10 cellular contexts compared by ENCODE assay signal in the genomic region with DNA sequence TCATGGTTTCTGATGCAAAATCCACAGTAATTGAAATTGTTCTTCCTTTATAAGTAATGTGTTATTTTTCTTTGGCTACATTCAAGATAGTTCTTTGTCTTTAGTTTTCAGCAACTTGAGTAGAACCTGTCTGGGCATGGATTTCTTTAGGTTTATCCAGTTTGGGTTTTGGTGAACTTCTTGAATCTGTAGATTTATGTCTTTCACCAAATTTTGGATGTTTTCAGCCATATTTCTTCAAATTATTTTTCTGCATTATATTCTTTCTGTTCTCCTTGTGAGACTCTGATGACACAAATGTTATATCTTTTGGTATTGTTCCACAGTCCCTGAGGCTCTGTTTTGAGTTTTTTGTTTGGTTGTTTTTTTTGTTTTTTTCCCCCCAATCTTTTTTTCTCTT.
A peak's percentile ranks its signal among the peaks of the same experiment; 100 is the strongest.
ATAC-seq and TF ChIP-seq lines count a peak whose summit lies in the region.
"Had no signal": no experiment of that assay in that cellular context is flagged by ENCODE, and none has a peak within 500 bp of the region (broad histone marks: within the 10 kb centered on the region; RNA-seq: fewer than 3 reads in every experiment).

No MANE protein-coding gene starts in this region.

- no peaks in the 10 kb centered on the region for H3K4me1 ChIP-seq in HEK293 (ENCODE audit: control insufficient read depth, insufficient read depth, low read length)
- H3K4me1 ChIP-seq: A549, BE2C, BLaER1, Caco-2 had no signal

- H3K9me3 ChIP-seq in HEK293 (ENCODE audit: control insufficient read depth, insufficient read depth, low read depth, low read length), result no peaks in the 10 kb centered on the region
- H3K9me3 ChIP-seq: A549, BE2C, Caco-2 had no signal

- CTCF ChIA-PET in HEK293 (lab: Yijun Ruan, JAX), result interaction anchor here (0.7 kb wide), 1 partner anchor 12 kb away, joined by 3 read pairs; no protein-coding TSS in a partner anchor

- no peak overlapping the region for H3K27ac ChIP-seq in HEK293 (ENCODE audit: extremely low read depth, low read depth, low read length)
- H3K27ac ChIP-seq: 22Rv1; A549; BLaER1; BLaER1 treated with 17β-estradiol and CSF1 and Interleukin-3, amounts not matched to agents 10 nM and 100 nM; C4-2B had no signal

- no peak for TF ChIP-seq CTCF in HEK293 (tag by site-specific recombination; IDR thresholded peaks at IDR 0.05)

- H3K36me3 ChIP-seq in HEK293 (ENCODE audit: control insufficient read depth in 2 of 2, insufficient read depth in 1 of 2, low read length in 2 of 2), result peaks cover 0 to 9% of the 10 kb centered on the region in 2 experiments; a peak in 1 of 3 replicates
- H3K36me3 ChIP-seq: BE2C; BLaER1; BLaER1 treated with 17β-estradiol and CSF1 and Interleukin-3, amounts not matched to agents 10 nM and 100 nM had no signal

- no peak for ATAC-seq in HG03378 (IDR thresholded peaks at IDR 0.05; ENCODE audit: unreplicated experiment)
- ATAC-seq: A549; CD8-positive, alpha-beta T cell had no signal

- H3K4me3 ChIP-seq in HEK293 (ENCODE audit: low read depth, low read length), result no peak overlapping the region
- H3K4me3 ChIP-seq: A549; BLaER1; BLaER1 treated with 17β-estradiol and CSF1 and Interleukin-3, amounts not matched to agents 10 nM and 100 nM had no signal

- POLR2A ChIA-PET in HEK293 (lab: Yijun Ruan, JAX), result no interaction called here

TF ChIP-seq in HEK293, 187 proteins besides CTCF, POLR2A, EP300 and RAD21:
- TF ChIP-seq KLF9 (tag by site-specific recombination; IDR thresholded peaks at IDR 0.05; ENCODE audit: low read depth) (no peak), ZNF354C (tag by site-specific recombination; IDR thresholded peaks at IDR 0.05; ENCODE audit: borderline replicate concordance, low read depth) (no peak), ZNF558 (tag by site-specific recombination; IDR thresholded peaks at IDR 0.05) (peak; percentile 98), ZBTB20 (tag by site-specific recombination; IDR thresholded peaks at IDR 0.05) (no peak), ZNF473 (tag by site-specific recombination; IDR thresholded peaks at IDR 0.05) (no peak)
- TF ChIP-seq, protein P1, sequence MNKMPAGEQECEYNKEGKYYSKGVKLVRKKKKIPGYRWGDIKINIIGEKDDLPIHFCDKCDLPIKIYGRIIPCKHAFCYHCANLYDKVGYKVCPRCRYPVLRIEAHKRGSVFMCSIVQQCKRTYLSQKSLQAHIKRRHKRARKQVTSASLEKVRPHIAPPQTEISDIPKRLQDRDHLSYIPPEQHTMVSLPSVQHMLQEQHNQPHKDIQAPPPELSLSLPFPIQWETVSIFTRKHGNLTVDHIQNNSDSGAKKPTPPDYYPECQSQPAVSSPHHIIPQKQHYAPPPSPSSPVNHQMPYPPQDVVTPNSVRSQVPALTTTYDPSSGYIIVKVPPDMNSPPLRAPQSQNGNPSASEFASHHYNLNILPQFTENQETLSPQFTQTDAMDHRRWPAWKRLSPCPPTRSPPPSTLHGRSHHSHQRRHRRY (tag by site-specific recombination; IDR thresholded peaks at IDR 0.05), result no peak
- TF ChIP-seq, protein P2, sequence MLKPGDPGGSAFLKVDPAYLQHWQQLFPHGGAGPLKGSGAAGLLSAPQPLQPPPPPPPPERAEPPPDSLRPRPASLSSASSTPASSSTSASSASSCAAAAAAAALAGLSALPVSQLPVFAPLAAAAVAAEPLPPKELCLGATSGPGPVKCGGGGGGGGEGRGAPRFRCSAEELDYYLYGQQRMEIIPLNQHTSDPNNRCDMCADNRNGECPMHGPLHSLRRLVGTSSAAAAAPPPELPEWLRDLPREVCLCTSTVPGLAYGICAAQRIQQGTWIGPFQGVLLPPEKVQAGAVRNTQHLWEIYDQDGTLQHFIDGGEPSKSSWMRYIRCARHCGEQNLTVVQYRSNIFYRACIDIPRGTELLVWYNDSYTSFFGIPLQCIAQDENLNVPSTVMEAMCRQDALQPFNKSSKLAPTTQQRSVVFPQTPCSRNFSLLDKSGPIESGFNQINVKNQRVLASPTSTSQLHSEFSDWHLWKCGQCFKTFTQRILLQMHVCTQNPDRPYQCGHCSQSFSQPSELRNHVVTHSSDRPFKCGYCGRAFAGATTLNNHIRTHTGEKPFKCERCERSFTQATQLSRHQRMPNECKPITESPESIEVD (tag by site-specific recombination; IDR thresholded peaks at IDR 0.05), result no peak
- TF ChIP-seq, protein P3, sequence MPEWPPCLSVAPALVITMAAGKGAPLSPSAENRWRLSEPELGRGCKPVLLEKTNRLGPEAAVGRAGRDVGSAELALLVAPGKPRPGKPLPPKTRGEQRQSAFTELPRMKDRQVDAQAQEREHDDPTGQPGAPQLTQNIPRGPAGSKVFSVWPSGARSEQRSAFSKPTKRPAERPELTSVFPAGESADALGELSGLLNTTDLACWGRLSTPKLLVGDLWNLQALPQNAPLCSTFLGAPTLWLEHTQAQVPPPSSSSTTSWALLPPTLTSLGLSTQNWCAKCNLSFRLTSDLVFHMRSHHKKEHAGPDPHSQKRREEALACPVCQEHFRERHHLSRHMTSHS (tag by site-specific recombination; IDR thresholded peaks at IDR 0.05), result no peak
